In the genomic region with DNA sequence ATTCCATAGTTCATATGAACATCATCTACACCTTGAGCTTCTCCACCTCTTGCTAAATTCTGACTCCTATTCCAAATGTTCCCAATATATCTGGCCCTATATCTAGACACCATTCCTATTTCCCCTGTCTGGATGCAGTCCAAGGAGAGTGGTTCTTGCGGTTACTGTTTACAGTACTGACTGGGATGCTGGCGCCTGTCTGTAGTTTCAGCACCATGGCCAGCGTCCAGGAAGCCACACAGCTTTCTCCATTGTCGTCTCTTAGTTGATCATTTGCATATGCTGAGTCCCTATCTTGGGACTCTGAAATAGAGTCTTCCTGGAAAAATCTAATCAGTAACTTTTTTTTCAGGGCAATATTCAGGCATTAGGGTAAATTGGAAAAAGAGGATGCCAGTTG, we compare ENCODE assay signal across 9 cellular contexts. TPM values are rescaled to one million over a fixed set of nuclear protein-coding genes. Genes with fewer than 3 reads are reported as not detected.
DNase-seq lines count a peak whose midpoint lies in the region; ATAC-seq and TF ChIP-seq lines count a peak whose summit lies in the region.
"Had no signal": no experiment of that assay in that cellular context is flagged by ENCODE, and none has a peak within 500 bp of the region (broad histone marks: within the 10 kb centered on the region; RNA-seq: fewer than 3 reads in every experiment).

No MANE protein-coding gene starts in this region.

- no peaks in the 10 kb centered on the region for H3K9me3 ChIP-seq in CD8-positive, alpha-beta T cell (ENCODE audit: low read length)
- H3K9me3 ChIP-seq in breast epithelium (no peaks in the 10 kb centered on the region), smooth muscle cell (replicated peaks; ENCODE audit: low read depth) (no peaks in the 10 kb centered on the region)

- H3K27me3 Mint-ChIP-seq in CD8-positive, alpha-beta T cell (ENCODE audit: low read depth): peaks cover 38% of the 10 kb centered on the region
- H3K27me3 Mint-ChIP-seq in T-helper 1 cell treated with Interleukin-12 subunit alpha and Interleukin-12 subunit beta and Interleukin-4 antibody, amounts not matched to agents 30 μg/mL and 1 μg/mL, for 36 hours (ENCODE audit: low read depth): peaks cover 21% of the 10 kb centered on the region

- H3K4me1 ChIP-seq in CD8-positive, alpha-beta T cell (ENCODE audit: insufficient read depth, low read length): peaks cover 12% of the 10 kb centered on the region
- no peaks in the 10 kb centered on the region for H3K4me1 ChIP-seq in breast epithelium
- H3K4me1 ChIP-seq in smooth muscle cell (ENCODE audit: low read depth): no peaks in the 10 kb centered on the region

- H3K9me3 Mint-ChIP-seq in CD8-positive, alpha-beta T cell: peaks cover 3% of the 10 kb centered on the region
- H3K9me3 Mint-ChIP-seq in T-helper 1 cell treated with Interleukin-12 subunit alpha and Interleukin-12 subunit beta and Interleukin-4 antibody, amounts not matched to agents 30 μg/mL and 1 μg/mL, for 36 hours: peaks cover 3% of the 10 kb centered on the region

- no peak overlapping the region for H3K9ac ChIP-seq in smooth muscle cell (ENCODE audit: low read depth)

- H3K4me3 ChIP-seq in CD8-positive, alpha-beta T cell (ENCODE audit: low read depth, low read length): no peak overlapping the region
- no peak overlapping the region for H3K4me3 ChIP-seq in breast epithelium
- no peak overlapping the region for H3K4me3 ChIP-seq in smooth muscle cell

- CTCF ChIA-PET in CD8-positive, alpha-beta T cell (lab: Charles Lee): no interaction called here

- no peaks in the 10 kb centered on the region for H3K27me3 ChIP-seq in CD8-positive, alpha-beta T cell (ENCODE audit: insufficient read depth, low read length)
- H3K27me3 ChIP-seq in breast epithelium (peaks cover 0 to 43% of the 10 kb centered on the region in 2 donors), smooth muscle cell (ENCODE audit: low read depth) (no peaks in the 10 kb centered on the region)

- H3K79me2 ChIP-seq in smooth muscle cell (ENCODE audit: low read depth): no peaks in the 10 kb centered on the region

- no peak overlapping the region for H2AFZ ChIP-seq in smooth muscle cell (ENCODE audit: low read depth)

- no peaks in the 10 kb centered on the region for H3F3A ChIP-seq in smooth muscle cell (ENCODE audit: low read depth)

- H3K27ac Mint-ChIP-seq in CD8-positive, alpha-beta T cell: no peak overlapping the region
- H3K27ac Mint-ChIP-seq in T-helper 1 cell treated with Interleukin-12 subunit alpha and Interleukin-12 subunit beta and Interleukin-4 antibody, amounts not matched to agents 30 μg/mL and 1 μg/mL, for 36 hours: peak overlapping the region; percentile 64
- H3K27ac Mint-ChIP-seq: brain had no signal

- peaks cover 26% of the 10 kb centered on the region for H3K4me1 Mint-ChIP-seq in CD8-positive, alpha-beta T cell (ENCODE audit: low read depth)
- peaks cover 39% of the 10 kb centered on the region for H3K4me1 Mint-ChIP-seq in T-helper 1 cell treated with Interleukin-12 subunit alpha and Interleukin-12 subunit beta and Interleukin-4 antibody, amounts not matched to agents 30 μg/mL and 1 μg/mL, for 36 hours (ENCODE audit: low read depth)
- H3K4me1 Mint-ChIP-seq: brain had no signal

- 27% methylated on average over 4 of the region's 4 CpGs for WGBS in smooth muscle cell (ENCODE audit: low lambda C conversion rate)

- no peaks in the 10 kb centered on the region for H3K36me3 Mint-ChIP-seq in CD8-positive, alpha-beta T cell
- H3K36me3 Mint-ChIP-seq in T-helper 1 cell treated with Interleukin-12 subunit alpha and Interleukin-12 subunit beta and Interleukin-4 antibody, amounts not matched to agents 30 μg/mL and 1 μg/mL, for 36 hours (ENCODE audit: low read depth): no peaks in the 10 kb centered on the region
- H3K36me3 Mint-ChIP-seq: brain had no signal

- no peak for TF ChIP-seq POLR2A in breast epithelium (IDR thresholded peaks at IDR 0.05)

- H3K4me3 Mint-ChIP-seq in CD8-positive, alpha-beta T cell: no peak overlapping the region
- H3K4me3 Mint-ChIP-seq in T-helper 1 cell treated with Interleukin-12 subunit alpha and Interleukin-12 subunit beta and Interleukin-4 antibody, amounts not matched to agents 30 μg/mL and 1 μg/mL, for 36 hours: no peak overlapping the region
- H3K4me3 Mint-ChIP-seq: brain had no signal

- POLR2A ChIA-PET in CD8-positive, alpha-beta T cell (lab: Charles Lee): no interaction called here

- H3K27ac ChIP-seq in CD8-positive, alpha-beta T cell (ENCODE audit: low read depth, low read length): no peak overlapping the region
- H3K27ac ChIP-seq in breast epithelium (no peak overlapping the region), smooth muscle cell (ENCODE audit: low read depth) (no peak overlapping the region)

- intact Hi-C loops in CD8-positive, alpha-beta T cell (cut with DNase I, micrococcal nuclease): no loop called here
- intact Hi-C loops in breast epithelium (cut with DNase I; ENCODE audit: low total_unique reads): loop anchor here (5.0 kb wide), 1 partner anchor 865 kb away; a partner anchor contains a TSS

- no peak overlapping the region for H3K4me2 ChIP-seq in smooth muscle cell

- peak; percentile 12 to 55 (median 43) for DNase-seq in CD8-positive, alpha-beta T cell
- DNase-seq in HuH-7.5 (ENCODE audit: low spot score) (peak; percentile 61), breast epithelium (ENCODE audit: low spot score in 2 of 2) (peak; percentile 19 to 63), mesenteric fat pad (ENCODE audit: low spot score) (peak; percentile 68), NCI-H748 (lab: John Stamatoyannopoulos, UW; ENCODE audit: unreplicated experiment) (no peak), NCI-H82 (lab: John Stamatoyannopoulos, UW) (no peak), smooth muscle cell (lab: John Stamatoyannopoulos, UW; ENCODE audit: unreplicated experiment) (no peak)

- H4K20me1 ChIP-seq in smooth muscle cell (ENCODE audit: low read depth): no peaks in the 10 kb centered on the region

- H3K36me3 ChIP-seq in CD8-positive, alpha-beta T cell (ENCODE audit: insufficient read depth, low read length): no peaks in the 10 kb centered on the region
- no peaks in the 10 kb centered on the region for H3K36me3 ChIP-seq in breast epithelium
- H3K36me3 ChIP-seq in smooth muscle cell (ENCODE audit: low read depth): no peaks in the 10 kb centered on the region

- ATAC-seq in CD8-positive, alpha-beta T cell: no peak

- no peak for TF ChIP-seq CTCF in CD8-positive, alpha-beta T cell (IDR thresholded peaks at IDR 0.05)
- TF ChIP-seq CTCF in breast epithelium (IDR thresholded peaks at IDR 0.05) (no peak), smooth muscle cell (IDR thresholded peaks at IDR 0.05; ENCODE audit: borderline replicate concordance, insufficient read depth, poor library complexity, severe bottlenecking) (no peak)

RNA-seq across cellular contexts. Expression of a gene that starts 14.9 kb away (rescaled TPM):
- not detected for total RNA-seq in CD8-positive, alpha-beta T cell
- total RNA-seq in breast epithelium (not detected), mesenteric fat pad (1.7 TPM), smooth muscle cell (not detected in 2 replicates)
- not detected in 2 replicates for polyA plus RNA-seq in smooth muscle cell

RNA-seq across cellular contexts. Expression of a gene that starts 44.4 kb away (rescaled TPM):
- not detected for total RNA-seq in CD8-positive, alpha-beta T cell
- total RNA-seq in breast epithelium (10 to 100 TPM in 2 of 3 donors, 1 to 10 TPM in 1; 8.8 to 40.6 (median 17.4) TPM), mesenteric fat pad (38.1 TPM), smooth muscle cell (33.6 and 74.0 TPM in 2 replicates)
- 94.1 and 99.8 TPM in 2 replicates for polyA plus RNA-seq in smooth muscle cell

RNA-seq across cellular contexts. Expression of a gene that starts 53.9 kb away (rescaled TPM):
- total RNA-seq in CD8-positive, alpha-beta T cell: 1 to 10 TPM; 2.3 to 2.7 TPM
- total RNA-seq in breast epithelium: 1 to 10 TPM; 4.5 to 8.2 (median 4.8) TPM
- 8.3 TPM for total RNA-seq in mesenteric fat pad
- total RNA-seq in smooth muscle cell: 1.7 and 4.1 TPM in 2 replicates
- polyA plus RNA-seq in smooth muscle cell: 0.57 and 1.3 TPM in 2 replicates

RNA-seq across cellular contexts. Expression of a gene that starts 56.1 kb away (rescaled TPM):
- total RNA-seq in CD8-positive, alpha-beta T cell: not detected
- 1 to 10 TPM in 2 of 3 donors, under 1 TPM in 1; 0.66 to 6.9 (median 4.2) TPM for total RNA-seq in breast epithelium
- total RNA-seq in mesenteric fat pad: 10.0 TPM
- total RNA-seq in smooth muscle cell: not detected in 2 replicates
- not detected in 2 replicates for polyA plus RNA-seq in smooth muscle cell

Comparison
In these comparisons a context has a peak if more than half of its experiments do, and no peak if none do; other contexts are left out.
1. DNase-seq: peak in CD8-positive, alpha-beta T cell (7 of 7), HuH-7.5 (single experiment), breast epithelium (2 of 2) and mesenteric fat pad (single experiment); none in NCI-H748 (single experiment), NCI-H82 (single experiment) and smooth muscle cell (single experiment).
2. RNA of a gene that starts 44.4 kb away (total RNA-seq): 38.1 TPM in mesenteric fat pad (single experiment), 33.6 to 74.0 TPM in smooth muscle cell and 8.8 to 40.6 TPM in breast epithelium; not detected in CD8-positive, alpha-beta T cell; every median in the first group is over 4 times any median in the second.